Comparison of ENCODE assay signal across 12 cellular contexts in the genomic region with DNA sequence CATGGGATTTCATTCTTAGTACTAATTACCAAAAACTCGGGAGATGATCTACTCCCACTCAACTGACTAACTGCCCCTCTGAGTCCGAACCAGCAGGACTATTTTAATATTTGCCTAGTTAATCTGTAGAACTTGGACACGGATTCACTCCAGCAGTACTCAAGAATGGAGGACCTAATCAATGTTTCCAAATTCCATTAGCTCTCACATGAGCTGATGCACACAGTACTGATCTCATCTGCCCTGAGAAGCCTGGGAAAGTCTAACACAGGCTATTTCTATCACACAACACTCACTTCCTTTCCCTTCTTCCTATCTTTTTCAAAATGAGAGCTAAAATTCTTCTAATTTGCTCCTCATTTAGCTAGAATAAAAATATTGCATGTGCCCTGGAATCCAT.
A peak's percentile ranks its signal among the peaks of the same experiment; 100 is the strongest.
DNase-seq lines count a peak whose midpoint lies in the region; ATAC-seq and TF ChIP-seq lines count a peak whose summit lies in the region.
"Had no signal": no experiment of that assay in that cellular context is flagged by ENCODE, and none has a peak within 500 bp of the region (broad histone marks: within the 10 kb centered on the region; RNA-seq: fewer than 3 reads in every experiment).

No MANE protein-coding gene starts in this region.

- H3K9me3 ChIP-seq in AG04450 (ENCODE audit: control insufficient read depth, insufficient read depth, low read length) = peaks cover 4% of the 10 kb centered on the region; the same call in 1 of the 2 replicates
- H3K9me3 ChIP-seq in endodermal cell (ENCODE audit: control insufficient read depth, low read length) = no peaks in the 10 kb centered on the region

- H3K4me1 Mint-ChIP-seq in naive B cell = peaks cover 36 to 54% (median 41%) of the 10 kb centered on the region in 3 donors
- peaks cover 12% of the 10 kb centered on the region for H3K4me1 Mint-ChIP-seq in endodermal cell

- no peaks in the 10 kb centered on the region for H3K27me3 Mint-ChIP-seq in naive B cell
- no peaks in the 10 kb centered on the region for H3K27me3 Mint-ChIP-seq in endodermal cell (ENCODE audit: insufficient read depth)
- H3K27me3 Mint-ChIP-seq: activated CD4-positive, alpha-beta T cell treated with anti-CD3 and anti-CD28 coated beads for 36 hours had no signal

- WGBS in endodermal cell (ENCODE audit: insufficient coverage in 1 of 2, insufficient read length in 1 of 2), 2 experiments = 84 to 92% methylated on average over 3 of the region's 3 CpGs

- H3K27ac Mint-ChIP-seq in naive B cell (peak overlapping the region in 4 of 6 donors; percentile 21 to 94 (median 72)), endodermal cell (no peak overlapping the region)
- H3K27ac Mint-ChIP-seq: activated CD4-positive, alpha-beta T cell treated with anti-CD3 and anti-CD28 coated beads for 36 hours; natural killer cell had no signal

- no peak overlapping the region for H3K27ac ChIP-seq in AG04450 (ENCODE audit: low read depth, low read length)
- no peak overlapping the region for H3K27ac ChIP-seq in endodermal cell (ENCODE audit: low read depth, low read length)
- H3K27ac ChIP-seq: epithelial cell of prostate had no signal

- H3K27me3 ChIP-seq in AG04450 (ENCODE audit: control insufficient read depth, insufficient read depth, low read length) (no peaks in the 10 kb centered on the region), endodermal cell (ENCODE audit: control insufficient read depth, insufficient read depth, low read length, poor library complexity, severe bottlenecking) (no peaks in the 10 kb centered on the region)

- TF ChIP-seq CTCF in AG04450 (IDR thresholded peaks at IDR 0.05; ENCODE audit: low read depth, low read length) (no peak), endodermal cell (conservative IDR thresholded peaks at IDR 0.05) (no peak)

- no peaks in the 10 kb centered on the region for H3K4me1 ChIP-seq in endodermal cell (ENCODE audit: control insufficient read depth, insufficient read depth, low read length)

- H3K4me3 ChIP-seq in AG04450 (ENCODE audit: low read depth, low read length) (no peak overlapping the region), endodermal cell (ENCODE audit: low read length) (no peak overlapping the region)

- H3K36me3 Mint-ChIP-seq in naive B cell = peaks cover 20 to 41% of the 10 kb centered on the region in 2 donors
- peaks cover 6% of the 10 kb centered on the region for H3K36me3 Mint-ChIP-seq in endodermal cell (ENCODE audit: low read depth)
- H3K36me3 Mint-ChIP-seq: natural killer cell had no signal

- H3K4me3 Mint-ChIP-seq in naive B cell = peak overlapping the region in 2 of 8 donors; percentile 12 to 51
- H3K4me3 Mint-ChIP-seq in endodermal cell = no peak overlapping the region
- H3K4me3 Mint-ChIP-seq: activated CD4-positive, alpha-beta T cell treated with anti-CD3 and anti-CD28 coated beads for 36 hours; natural killer cell had no signal

- no peak for ATAC-seq in naive B cell (ENCODE audit: low read depth in 2 of 2)
- ATAC-seq in HG02623 (IDR thresholded peaks at IDR 0.05; ENCODE audit: unreplicated experiment) = no peak
- ATAC-seq: activated CD4-positive, alpha-beta T cell treated with anti-CD3 and anti-CD28 coated beads for 36 hours; natural killer cell had no signal

- no peak overlapping the region for H3K9ac ChIP-seq in endodermal cell (ENCODE audit: extremely low read depth, low read length, poor library complexity, severe bottlenecking)

- no peaks in the 10 kb centered on the region for H3K36me3 ChIP-seq in endodermal cell (ENCODE audit: control insufficient read depth, insufficient read depth, low read length)

- POLR2A ChIA-PET in AG04450 (lab: Yijun Ruan, JAX) = interaction anchor here (1.0 kb wide), 1 partner anchor 264 kb away, joined by 3 read pairs; a partner anchor contains a TSS

- CTCF ChIA-PET in AG04450 (lab: Charles Lee) = interaction anchor here (0.9 kb wide), 1 partner anchor 261 kb away, joined by 4 read pairs; no protein-coding TSS in a partner anchor

- H3K9me3 Mint-ChIP-seq in naive B cell (peaks cover 17 to 48% (median 35%) of the 10 kb centered on the region in 7 donors), endodermal cell (peaks cover 6% of the 10 kb centered on the region)
- H3K9me3 Mint-ChIP-seq: natural killer cell had no signal

- DNase-seq in AG04450 (ENCODE audit: low read depth, low spot score) (peak; percentile 20), NCI-H82 (lab: John Stamatoyannopoulos, UW) (peak; percentile 32), globus pallidus (ENCODE audit: low spot score) (peak; percentile 62), naive B cell (no peak), endodermal cell (no peak), NCI-H345 (lab: John Stamatoyannopoulos, UW) (no peak), NCI-H1105 treated with DMSO at 0.1 percent for 48 hours (lab: John Stamatoyannopoulos, UW) (no peak)
- DNase-seq: activated CD4-positive, alpha-beta T cell treated with anti-CD3 and anti-CD28 coated beads for 36 hours; natural killer cell; NCI-H2171 treated with DMSO at 0.1 percent for 48 hours had no signal

Comparison
In these comparisons a context has a peak if more than half of its experiments do, and no peak if none do; other contexts are left out.
1. DNase-seq: peak in AG04450 (single experiment), NCI-H82 (single experiment) and globus pallidus (single experiment); none in naive B cell (single experiment), endodermal cell (single experiment), NCI-H345 (single experiment) and NCI-H1105 treated with DMSO at 0.1 percent for 48 hours (single experiment).